ENCODE assay signal across 1 cellular context in genomic region chr4:25552580-25553271, GRCh38.
TF ChIP-seq lines count a peak whose summit lies in the region.

No MANE protein-coding gene starts in this region.

TF ChIP-seq in GM23338, 12 proteins besides CTCF, POLR2A, EP300 and RAD21 (continued from another document):
- TF ChIP-seq JUNB (IDR thresholded peaks at IDR 0.05; ENCODE audit: unreplicated experiment) = no peak
- TF ChIP-seq NANOG (IDR thresholded peaks at IDR 0.05; ENCODE audit: borderline replicate concordance) = no peak
- TF ChIP-seq, protein P1, sequence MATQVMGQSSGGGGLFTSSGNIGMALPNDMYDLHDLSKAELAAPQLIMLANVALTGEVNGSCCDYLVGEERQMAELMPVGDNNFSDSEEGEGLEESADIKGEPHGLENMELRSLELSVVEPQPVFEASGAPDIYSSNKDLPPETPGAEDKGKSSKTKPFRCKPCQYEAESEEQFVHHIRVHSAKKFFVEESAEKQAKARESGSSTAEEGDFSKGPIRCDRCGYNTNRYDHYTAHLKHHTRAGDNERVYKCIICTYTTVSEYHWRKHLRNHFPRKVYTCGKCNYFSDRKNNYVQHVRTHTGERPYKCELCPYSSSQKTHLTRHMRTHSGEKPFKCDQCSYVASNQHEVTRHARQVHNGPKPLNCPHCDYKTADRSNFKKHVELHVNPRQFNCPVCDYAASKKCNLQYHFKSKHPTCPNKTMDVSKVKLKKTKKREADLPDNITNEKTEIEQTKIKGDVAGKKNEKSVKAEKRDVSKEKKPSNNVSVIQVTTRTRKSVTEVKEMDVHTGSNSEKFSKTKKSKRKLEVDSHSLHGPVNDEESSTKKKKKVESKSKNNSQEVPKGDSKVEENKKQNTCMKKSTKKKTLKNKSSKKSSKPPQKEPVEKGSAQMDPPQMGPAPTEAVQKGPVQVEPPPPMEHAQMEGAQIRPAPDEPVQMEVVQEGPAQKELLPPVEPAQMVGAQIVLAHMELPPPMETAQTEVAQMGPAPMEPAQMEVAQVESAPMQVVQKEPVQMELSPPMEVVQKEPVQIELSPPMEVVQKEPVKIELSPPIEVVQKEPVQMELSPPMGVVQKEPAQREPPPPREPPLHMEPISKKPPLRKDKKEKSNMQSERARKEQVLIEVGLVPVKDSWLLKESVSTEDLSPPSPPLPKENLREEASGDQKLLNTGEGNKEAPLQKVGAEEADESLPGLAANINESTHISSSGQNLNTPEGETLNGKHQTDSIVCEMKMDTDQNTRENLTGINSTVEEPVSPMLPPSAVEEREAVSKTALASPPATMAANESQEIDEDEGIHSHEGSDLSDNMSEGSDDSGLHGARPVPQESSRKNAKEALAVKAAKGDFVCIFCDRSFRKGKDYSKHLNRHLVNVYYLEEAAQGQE (IDR thresholded peaks at IDR 0.05; ENCODE audit: unreplicated experiment) = no peak
- no peak for TF ChIP-seq ZNF331 (CRISPR knock-in tag; IDR thresholded peaks at IDR 0.05; ENCODE audit: low read depth)
- TF ChIP-seq STAT1 (IDR thresholded peaks at IDR 0.05; ENCODE audit: unreplicated experiment) = no peak
- no peak for TF ChIP-seq ZNF114 (CRISPR knock-in tag; IDR thresholded peaks at IDR 0.05)
